12 cellular contexts compared by ENCODE assay signal in genomic region chr5:134111741-134112647, GRCh38.
DNase-seq lines count a peak whose midpoint lies in the region; ATAC-seq lines count a peak whose summit lies in the region.
"Had no signal": no experiment of that assay in that cellular context is flagged by ENCODE, and none has a peak within 500 bp of the region (broad histone marks: within the 10 kb centered on the region; RNA-seq: fewer than 3 reads in every experiment).

No MANE protein-coding gene starts in this region.

- peak overlapping the region; percentile 18 for H3K4me3 Mint-ChIP-seq in T-helper 1 cell treated with Interleukin-12 subunit alpha and Interleukin-12 subunit beta and Interleukin-4 antibody, amounts not matched to agents 30 μg/mL and 1 μg/mL, for 36 hours
- peak overlapping the region; percentile 54 for H3K4me3 Mint-ChIP-seq in stimulated activated naive CD8-positive, alpha-beta T cell treated with anti-CD3 and anti-CD28 coated beads, Interleukin-15, Interleukin-2, amounts not matched to agents 100 ng/mL and 50 ng/mL, for 24 hours

- peaks cover 56% of the 10 kb centered on the region for H3K27me3 Mint-ChIP-seq in T-helper 1 cell treated with Interleukin-12 subunit alpha and Interleukin-12 subunit beta and Interleukin-4 antibody, amounts not matched to agents 30 μg/mL and 1 μg/mL, for 36 hours (ENCODE audit: low read depth)
- H3K27me3 Mint-ChIP-seq in stimulated activated naive CD8-positive, alpha-beta T cell treated with anti-CD3 and anti-CD28 coated beads, Interleukin-15, Interleukin-2, amounts not matched to agents 100 ng/mL and 50 ng/mL, for 24 hours, result no peaks in the 10 kb centered on the region

- no peaks in the 10 kb centered on the region for H3K9me3 Mint-ChIP-seq in T-helper 1 cell treated with Interleukin-12 subunit alpha and Interleukin-12 subunit beta and Interleukin-4 antibody, amounts not matched to agents 30 μg/mL and 1 μg/mL, for 36 hours
- H3K9me3 Mint-ChIP-seq in stimulated activated naive CD8-positive, alpha-beta T cell treated with anti-CD3 and anti-CD28 coated beads, Interleukin-15, Interleukin-2, amounts not matched to agents 100 ng/mL and 50 ng/mL, for 24 hours, result no peaks in the 10 kb centered on the region

- H3K36me3 Mint-ChIP-seq in T-helper 1 cell treated with Interleukin-12 subunit alpha and Interleukin-12 subunit beta and Interleukin-4 antibody, amounts not matched to agents 30 μg/mL and 1 μg/mL, for 36 hours (ENCODE audit: low read depth), result peaks cover 12% of the 10 kb centered on the region
- H3K36me3 Mint-ChIP-seq in stimulated activated naive CD8-positive, alpha-beta T cell treated with anti-CD3 and anti-CD28 coated beads, Interleukin-15, Interleukin-2, amounts not matched to agents 100 ng/mL and 50 ng/mL, for 24 hours (ENCODE audit: low read depth), result peaks cover 7% of the 10 kb centered on the region

- no peak for ATAC-seq in GM21737 (IDR thresholded peaks at IDR 0.05; ENCODE audit: unreplicated experiment)
- ATAC-seq: left lung had no signal

- H3K27ac Mint-ChIP-seq in T-helper 1 cell treated with Interleukin-12 subunit alpha and Interleukin-12 subunit beta and Interleukin-4 antibody, amounts not matched to agents 30 μg/mL and 1 μg/mL, for 36 hours, result peak overlapping the region; percentile 68
- H3K27ac Mint-ChIP-seq in stimulated activated naive CD8-positive, alpha-beta T cell treated with anti-CD3 and anti-CD28 coated beads, Interleukin-15, Interleukin-2, amounts not matched to agents 100 ng/mL and 50 ng/mL, for 24 hours, result peak overlapping the region; percentile 86

- H3K27me3 ChIP-seq in effector memory CD4-positive, alpha-beta T cell (replicated peaks; ENCODE audit: control insufficient read depth, insufficient read depth, low read length, poor library complexity, severe bottlenecking), result no peaks in the 10 kb centered on the region

- peaks cover 49% of the 10 kb centered on the region for H3K4me1 ChIP-seq in effector memory CD4-positive, alpha-beta T cell (ENCODE audit: control insufficient read depth, insufficient read depth, low read length, poor library complexity, severe bottlenecking)

- peaks cover 34% of the 10 kb centered on the region for H3K4me1 Mint-ChIP-seq in T-helper 1 cell treated with Interleukin-12 subunit alpha and Interleukin-12 subunit beta and Interleukin-4 antibody, amounts not matched to agents 30 μg/mL and 1 μg/mL, for 36 hours (ENCODE audit: low read depth)
- peaks cover 66% of the 10 kb centered on the region for H3K4me1 Mint-ChIP-seq in stimulated activated naive CD8-positive, alpha-beta T cell treated with anti-CD3 and anti-CD28 coated beads, Interleukin-15, Interleukin-2, amounts not matched to agents 100 ng/mL and 50 ng/mL, for 24 hours (ENCODE audit: low read depth)

- peaks cover 14% of the 10 kb centered on the region for H3K36me3 ChIP-seq in effector memory CD4-positive, alpha-beta T cell (ENCODE audit: control insufficient read depth, insufficient read depth, low read length)
- H3K36me3 ChIP-seq: left lung, sigmoid colon had no signal

- peak overlapping the region; percentile 80 for H3K27ac ChIP-seq in effector memory CD4-positive, alpha-beta T cell (ENCODE audit: insufficient read depth, low read length, poor library complexity, severe bottlenecking)
- H3K27ac ChIP-seq: left lung, sigmoid colon had no signal

- no peak overlapping the region for H3K4me3 ChIP-seq in effector memory CD4-positive, alpha-beta T cell (ENCODE audit: insufficient read depth, low read depth, low read length, poor library complexity, severe bottlenecking)
- H3K4me3 ChIP-seq: left lung, sigmoid colon had no signal

- DNase-seq in activated naive CD4-positive, alpha-beta T cell treated with Interleukin-2 at 50 U/mL for 16 hours, result peak; percentile 43
- no peak for DNase-seq in activated naive CD4-positive, alpha-beta T cell treated with anti-CD3 and anti-CD28 coated beads, Interleukin-2, amount 50 U/mL, for 16 hours
- no peak for DNase-seq in effector memory CD4-positive, alpha-beta T cell
- DNase-seq in LoVo (ENCODE audit: low spot score), result no peak
- DNase-seq in T-helper 9 cell, result no peak
- DNase-seq: activated gamma-delta T cell, H7, sigmoid colon had no signal

- no peaks in the 10 kb centered on the region for H3K9me3 ChIP-seq in effector memory CD4-positive, alpha-beta T cell (ENCODE audit: control insufficient read depth, low read length)
- H3K9me3 ChIP-seq: left lung, sigmoid colon had no signal
